In the genomic region with DNA sequence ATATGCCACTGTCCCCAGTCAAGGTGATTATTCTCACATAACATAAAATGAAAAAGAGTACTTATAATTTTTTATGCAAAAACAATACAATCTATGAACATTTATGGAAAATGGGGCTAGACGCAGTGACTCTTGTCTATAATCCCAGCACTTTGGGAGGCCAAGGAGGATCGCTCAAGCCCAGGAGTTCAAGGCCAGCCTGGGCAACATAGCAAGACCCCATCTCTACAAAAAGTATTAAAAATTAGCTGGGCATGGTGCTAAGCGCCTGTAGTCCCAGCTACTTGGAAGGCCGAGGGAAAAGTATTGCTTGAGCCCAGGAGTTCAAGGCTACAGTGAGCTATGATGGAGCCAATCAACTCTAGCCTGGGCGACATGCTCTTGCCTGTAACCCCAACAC, we compare ENCODE assay signal across 22 cellular contexts.
"Had no signal": no experiment of that assay in that cellular context is flagged by ENCODE, and none has a peak within 500 bp of the region (broad histone marks: within the 10 kb centered on the region; RNA-seq: fewer than 3 reads in every experiment).

No MANE protein-coding gene starts in this region.

- FAIRE-seq: colon, endothelial cell of umbilical vein, frontal cortex, islet of Langerhans, keratinocyte had no signal

- H3K4me2 ChIP-seq: hepatocyte had no signal

- H3K27me3 ChIP-seq: dorsolateral prefrontal cortex, esophagus muscularis mucosa, foreskin keratinocyte, gastroesophageal sphincter, heart left ventricle, hepatocyte, left lung had no signal

- DNase-seq: dermis blood vessel endothelial cell; dorsolateral prefrontal cortex; effector CD4-positive, alpha-beta T cell; effector memory CD4-positive, alpha-beta T cell; foreskin keratinocyte; heart left ventricle; hypothalamus; left cardiac atrium; left lung; left ventricle myocardium superior; lower lobe of right lung; mesenchymal stem cell; midbrain had no signal

- H3K4me1 ChIP-seq: foreskin keratinocyte, gastroesophageal sphincter, left lung, lower lobe of right lung had no signal

- H3K4me3 ChIP-seq: coronary artery, dorsolateral prefrontal cortex, esophagus muscularis mucosa, gastroesophageal sphincter, heart left ventricle, hepatocyte, left lung, lower lobe of right lung had no signal

- H3K79me2 ChIP-seq: hepatocyte had no signal

- H2AFZ ChIP-seq: hepatocyte had no signal

- H3K9me3 ChIP-seq: esophagus muscularis mucosa, gastroesophageal sphincter, heart left ventricle, left lung, lower lobe of right lung had no signal

- ATAC-seq: foreskin keratinocyte, gastroesophageal sphincter, heart left ventricle, left cardiac atrium, left lung, lower lobe of right lung had no signal

- H3K27ac ChIP-seq: coronary artery, dorsolateral prefrontal cortex, esophagus muscularis mucosa, foreskin keratinocyte, gastroesophageal sphincter, heart left ventricle, hepatocyte, left lung, lower lobe of right lung had no signal
